22 cellular contexts compared by ENCODE assay signal in genomic region chr9:30773427-30773826, GRCh38.
"Had no signal": no experiment of that assay in that cellular context is flagged by ENCODE, and none has a peak within 500 bp of the region (broad histone marks: within the 10 kb centered on the region; RNA-seq: fewer than 3 reads in every experiment).

No MANE protein-coding gene starts in this region.

- H3K27me3 ChIP-seq: left lung, ovary, right atrium auricular region, right lobe of liver, suprapubic skin, tibial artery, uterus had no signal

- H3K9me3 ChIP-seq: left lung, ovary, right atrium auricular region, right lobe of liver, thoracic aorta, uterus had no signal

- H3K4me3 Mint-ChIP-seq: mesothelial cell of epicardium; naive thymus-derived CD4-positive, alpha-beta T cell; natural killer cell treated with Interleukin-12 subunit alpha and Interleukin-12 subunit beta and Interleukin-15 and Interleukin-18, amount 100 ng/mL, for 72 hours; stimulated activated effector memory CD8-positive, alpha-beta T cell treated with anti-CD3 and anti-CD28 coated beads, Interleukin-12 subunit alpha, Interleukin-12 subunit beta, amount 100 ng/mL, for 72 hours; stimulated activated naive CD8-positive, alpha-beta T cell treated with anti-CD3 and anti-CD28 coated beads, Interleukin-15, Interleukin-2, amounts not matched to agents 100 ng/mL and 50 ng/mL, for 24 hours had no signal

- ATAC-seq: left colon; left lung; naive thymus-derived CD4-positive, alpha-beta T cell; natural killer cell treated with Interleukin-12 subunit alpha and Interleukin-12 subunit beta and Interleukin-15 and Interleukin-18, amount 100 ng/mL, for 72 hours; right lobe of liver; stimulated activated effector memory CD8-positive, alpha-beta T cell treated with anti-CD3 and anti-CD28 coated beads, Interleukin-12 subunit alpha, Interleukin-12 subunit beta, amount 100 ng/mL, for 72 hours had no signal

- H3K27ac Mint-ChIP-seq: mesothelial cell of epicardium; naive thymus-derived CD4-positive, alpha-beta T cell; natural killer cell treated with Interleukin-12 subunit alpha and Interleukin-12 subunit beta and Interleukin-15 and Interleukin-18, amount 100 ng/mL, for 72 hours; progenitor cell of endocrine pancreas; stimulated activated effector memory CD8-positive, alpha-beta T cell treated with anti-CD3 and anti-CD28 coated beads, Interleukin-12 subunit alpha, Interleukin-12 subunit beta, amount 100 ng/mL, for 72 hours; stimulated activated naive CD8-positive, alpha-beta T cell treated with anti-CD3 and anti-CD28 coated beads, Interleukin-15, Interleukin-2, amounts not matched to agents 100 ng/mL and 50 ng/mL, for 24 hours had no signal

- H3K27ac ChIP-seq: left lung, ovary, right atrium auricular region, right lobe of liver, skin epidermis, suprapubic skin, thoracic aorta, tibial artery, uterus had no signal

- DNase-seq: hippocampal formation; left colon; mammary epithelial cell; mesenchymal stem cell; naive thymus-derived CD4-positive, alpha-beta T cell; right lobe of liver; stimulated activated CD4-positive, alpha-beta T cell treated with anti-CD3 and anti-CD28 coated beads, Interleukin-4, amount 100 ng/mL, for 24 hours; stimulated activated naive CD4-positive, alpha-beta T cell; tibial artery; trophoblast cell; uterus had no signal

- H3K36me3 ChIP-seq: left lung, ovary, right atrium auricular region, right lobe of liver, suprapubic skin, thoracic aorta, tibial artery, uterus had no signal

- H3K4me1 Mint-ChIP-seq: mesothelial cell of epicardium; naive thymus-derived CD4-positive, alpha-beta T cell; stimulated activated effector memory CD8-positive, alpha-beta T cell treated with anti-CD3 and anti-CD28 coated beads, Interleukin-12 subunit alpha, Interleukin-12 subunit beta, amount 100 ng/mL, for 72 hours had no signal

- H3K4me3 ChIP-seq: left lung, ovary, right atrium auricular region, right lobe of liver, skin epidermis, suprapubic skin, thoracic aorta, tibial artery, uterus had no signal

- H3K27me3 Mint-ChIP-seq: natural killer cell treated with Interleukin-12 subunit alpha and Interleukin-12 subunit beta and Interleukin-15 and Interleukin-18, amount 100 ng/mL, for 72 hours; progenitor cell of endocrine pancreas; stimulated activated naive CD8-positive, alpha-beta T cell treated with anti-CD3 and anti-CD28 coated beads, Interleukin-15, Interleukin-2, amounts not matched to agents 100 ng/mL and 50 ng/mL, for 24 hours had no signal

- H3K36me3 Mint-ChIP-seq: mesothelial cell of epicardium; naive thymus-derived CD4-positive, alpha-beta T cell; natural killer cell treated with Interleukin-12 subunit alpha and Interleukin-12 subunit beta and Interleukin-15 and Interleukin-18, amount 100 ng/mL, for 72 hours; stimulated activated effector memory CD8-positive, alpha-beta T cell treated with anti-CD3 and anti-CD28 coated beads, Interleukin-12 subunit alpha, Interleukin-12 subunit beta, amount 100 ng/mL, for 72 hours had no signal

- H3K4me1 ChIP-seq: left lung, right atrium auricular region, right lobe of liver, suprapubic skin, tibial artery, uterus had no signal
